In genomic region chr9:113639411-113639970, GRCh38 we compare ENCODE assay signal across 6 cellular contexts.
DNase-seq lines count a peak whose midpoint lies in the region; ATAC-seq and TF ChIP-seq lines count a peak whose summit lies in the region.
"Not testable (repeated sequence)": the region's sequence is repeated elsewhere in the genome, so short reads cannot be mapped to it uniquely, and the experiment has no call there.

No MANE protein-coding gene starts in this region.

- TF ChIP-seq CTCF in coronary artery (IDR thresholded peaks at IDR 0.05); nephron (IDR thresholded peaks at IDR 0.05; ENCODE audit: unreplicated experiment in 3 of 3); tibial artery (IDR thresholded peaks at IDR 0.05): not testable (repeated sequence)

- H3K9me3 Mint-ChIP-seq in nephron, result peaks cover 12% of the 10 kb centered on the region

- not testable (repeated sequence) for H3K36me3 ChIP-seq in tibial artery

- H3K27ac Mint-ChIP-seq in nephron, result peak overlapping the region in 2 of 3 experiments; percentile 32 to 65

- not testable (repeated sequence) for H3K4me3 Mint-ChIP-seq in nephron

- not testable (repeated sequence) for ATAC-seq in sciatic nerve

- DNase-seq in activated CD8-positive, alpha-beta memory T cell treated with anti-CD3 and anti-CD28 coated beads, Interleukin-2, amount 50 U/mL, for 48 hours, result peak; percentile 12
- peak; percentile 41 for DNase-seq in coronary artery (ENCODE audit: low spot score)
- DNase-seq in cardiac septum (ENCODE audit: low spot score), result peak; percentile 41
- peak; percentile 36 for DNase-seq in sciatic nerve (ENCODE audit: low spot score)
- peak; percentile 5 to 12 for DNase-seq in tibial artery

- not testable (repeated sequence) for H3K27ac ChIP-seq in coronary artery, tibial artery

- peaks cover 58% of the 10 kb centered on the region for H3K4me1 Mint-ChIP-seq in nephron

- H3K4me3 ChIP-seq in coronary artery, tibial artery: not testable (repeated sequence)

- not testable (repeated sequence) for H3K4me1 ChIP-seq in tibial artery

- not testable (repeated sequence) for H3K27me3 Mint-ChIP-seq in nephron (ENCODE audit: low read depth)

- intact Hi-C loops in cardiac septum (cut with DNase I); sciatic nerve (cut with DNase I); tibial artery (cut with DNase I; ENCODE audit: low total_unique reads): not testable (repeated sequence)

- not testable (repeated sequence) for H3K9me3 ChIP-seq in tibial artery

- H3K27me3 ChIP-seq in tibial artery, result not testable (repeated sequence)

- not testable (repeated sequence) for H3K36me3 Mint-ChIP-seq in nephron (ENCODE audit: low read depth)
